ENCODE assay signal across 11 cellular contexts in the genomic region with DNA sequence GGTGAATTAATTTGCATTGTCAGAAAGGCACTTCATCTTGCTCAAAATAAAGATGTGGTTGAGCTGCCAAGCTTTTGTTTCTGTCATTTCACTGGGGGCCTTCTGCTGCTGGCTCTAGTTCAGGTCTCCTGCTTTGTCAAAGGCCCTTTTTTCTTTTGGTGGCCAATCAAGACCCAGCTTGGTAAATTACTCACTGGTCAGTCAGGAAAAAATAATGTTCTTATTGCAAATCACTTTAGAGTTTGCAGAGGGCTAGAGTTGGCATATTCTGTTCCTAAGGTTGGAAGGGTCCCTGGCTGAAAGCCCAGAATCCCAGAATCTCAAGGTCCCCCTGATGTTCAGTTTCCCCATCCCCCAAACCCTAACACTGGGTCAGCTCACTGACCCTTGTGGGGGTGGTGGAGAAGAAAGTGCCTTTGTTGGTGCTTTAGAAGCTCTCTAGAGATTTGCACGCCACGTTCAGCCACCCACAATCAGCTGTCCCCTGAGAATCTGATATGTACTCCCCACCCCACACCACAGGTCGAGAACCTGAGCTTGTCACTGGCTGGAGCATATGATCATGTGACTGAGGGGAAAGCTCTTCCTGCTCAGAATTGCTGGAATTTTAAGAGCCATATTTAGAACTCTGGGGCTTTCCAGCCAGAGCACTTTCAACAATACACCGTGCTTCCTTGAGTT. TPM values are rescaled to one million over a fixed set of nuclear protein-coding genes. Genes with fewer than 3 reads are reported as not detected.
DNase-seq lines count a peak whose midpoint lies in the region; ATAC-seq, FAIRE-seq and TF ChIP-seq lines count a peak whose summit lies in the region.
"Had no signal": no experiment of that assay in that cellular context is flagged by ENCODE, and none has a peak within 500 bp of the region (broad histone marks: within the 10 kb centered on the region; RNA-seq: fewer than 3 reads in every experiment).

No MANE protein-coding gene starts in this region.

- no peaks in the 10 kb centered on the region for H3K36me3 ChIP-seq in Loucy (ENCODE audit: insufficient read depth, low read length)
- no peaks in the 10 kb centered on the region for H3K36me3 ChIP-seq in pancreas
- H3K36me3 ChIP-seq in effector memory CD4-positive, alpha-beta T cell (ENCODE audit: control insufficient read depth, insufficient read depth, low read length), result no peaks in the 10 kb centered on the region

- no peaks in the 10 kb centered on the region for H3F3A ChIP-seq in Loucy (ENCODE audit: low read depth)

- H4K20me1 ChIP-seq in Loucy (ENCODE audit: insufficient read depth, low read length, poor library complexity, severe bottlenecking), result no peaks in the 10 kb centered on the region

- TF ChIP-seq CTCF in Loucy (conservative IDR thresholded peaks at IDR 0.05; ENCODE audit: low read length) (no peak), pancreas (IDR thresholded peaks at IDR 0.05) (no peak)

- H3K4me3 ChIP-seq in Loucy (ENCODE audit: low read length, poor library complexity, severe bottlenecking), result no peak overlapping the region
- H3K4me3 ChIP-seq in pancreas, result no peak overlapping the region
- no peak overlapping the region for H3K4me3 ChIP-seq in effector memory CD4-positive, alpha-beta T cell (ENCODE audit: insufficient read depth, low read depth, low read length, poor library complexity, severe bottlenecking)

- H3K4me1 ChIP-seq in Loucy (ENCODE audit: insufficient read depth, low read length, poor library complexity, severe bottlenecking), result peaks cover 9% of the 10 kb centered on the region
- H3K4me1 ChIP-seq in pancreas, result peaks cover 0 to 32% (median 0%) of the 10 kb centered on the region in 3 donors
- no peaks in the 10 kb centered on the region for H3K4me1 ChIP-seq in effector memory CD4-positive, alpha-beta T cell (ENCODE audit: control insufficient read depth, insufficient read depth, low read length, poor library complexity, severe bottlenecking)

- no peak overlapping the region for H3K4me2 ChIP-seq in Loucy (ENCODE audit: low read depth, low read length, poor library complexity, severe bottlenecking)

- H2AFZ ChIP-seq in Loucy (ENCODE audit: low read length), result peak overlapping the region; percentile 73

- peak overlapping the region in 3 of 4 donors; percentile 13 to 83 (median 78) for H3K27ac ChIP-seq in pancreas
- H3K27ac ChIP-seq in effector memory CD4-positive, alpha-beta T cell (ENCODE audit: insufficient read depth, low read length, poor library complexity, severe bottlenecking), result no peak overlapping the region

- no peak for FAIRE-seq in pancreas (lab: Jason Lieb, UNC)

- TF ChIP-seq POLR2A in erythroblast (IDR thresholded peaks at IDR 0.05; ENCODE audit: low read length), result no peak

- no peak overlapping the region for H3K9ac ChIP-seq in Loucy (ENCODE audit: low read depth, low read length, poor library complexity, severe bottlenecking)

- DNase-seq in Caki2 (ENCODE audit: low read depth) (peak; percentile 10), erythroblast (lab: John Stamatoyannopoulos, UW) (peak; percentile 21 to 26), pancreas (peak in 2 of 6 donors; percentile 54 to 68), GM03348 (ENCODE audit: low spot score) (no peak)
- no peak for DNase-seq in effector memory CD4-positive, alpha-beta T cell
- DNase-seq: activated naive CD8-positive, alpha-beta T cell treated with anti-CD3 and anti-CD28 coated beads, Interleukin-2, amount 10 ng/mL, durations not matched to agents 7 days and 5 days; CD4-positive, alpha-beta T cell; NCI-H2171 had no signal

- 32 to 48% methylated on average over 4 of the region's 4 CpGs for WGBS in pancreas, 2 donors

- no peaks in the 10 kb centered on the region for H3K79me2 ChIP-seq in Loucy (ENCODE audit: insufficient read depth, low read length)

- intact Hi-C loops in pancreas (cut with DNase I), result no loop called here

- H3K9me3 ChIP-seq in Loucy (ENCODE audit: insufficient read depth, low read depth, low read length) (no peaks in the 10 kb centered on the region), pancreas (no peaks in the 10 kb centered on the region)
- H3K9me3 ChIP-seq in effector memory CD4-positive, alpha-beta T cell (ENCODE audit: control insufficient read depth, low read length), result no peaks in the 10 kb centered on the region

- no peaks in the 10 kb centered on the region for H3K9me2 ChIP-seq in Loucy (replicated peaks; ENCODE audit: low read depth, low read length)

- ATAC-seq in pancreas, result peak in 3 of 4 donors; percentile 57 to 80 (median 78)
- ATAC-seq in HG03439 (IDR thresholded peaks at IDR 0.05; ENCODE audit: unreplicated experiment), result no peak
- ATAC-seq in GM21717 (IDR thresholded peaks at IDR 0.05; ENCODE audit: unreplicated experiment), result no peak

- in situ Hi-C loops in Caki2 (cut with HindIII; ENCODE audit: low pct_unique_long_range_greater_than_20kb, low sequenced_read_pairs), result no loop called here

- no peaks in the 10 kb centered on the region for H3K27me3 ChIP-seq in Loucy (ENCODE audit: insufficient read depth, low read length, poor library complexity, severe bottlenecking)
- no peaks in the 10 kb centered on the region for H3K27me3 ChIP-seq in pancreas
- H3K27me3 ChIP-seq in effector memory CD4-positive, alpha-beta T cell (replicated peaks; ENCODE audit: control insufficient read depth, insufficient read depth, low read length, poor library complexity, severe bottlenecking), result no peaks in the 10 kb centered on the region

RNA-seq across cellular contexts. Expression of a gene that starts 21.7 kb away (rescaled TPM):
- not detected in 2 replicates for total RNA-seq in Caki2 (2014; rRNA removed; shearing (Covaris generic); ENCODE audit: low replicate concordance)
- total RNA-seq in pancreas, result 10 to 100 TPM in 2 of 6 donors, under 1 TPM in 4; 0.13 to 37.5 (median 0.38) TPM
- polyA plus RNA-seq in pancreas, result 1 to 10 TPM in 1 of 2 donors, under 1 TPM in 1; 0.12 to 1.1 TPM
- total RNA-seq: activated naive CD8-positive, alpha-beta T cell treated with anti-CD3 and anti-CD28 coated beads, Interleukin-2, amount 10 ng/mL, durations not matched to agents 7 days and 5 days; CD4-positive, alpha-beta T cell had no signal

RNA-seq across cellular contexts. Expression of a gene that starts 29.1 kb away (rescaled TPM):
- not detected in 2 replicates for total RNA-seq in Caki2 (2014; rRNA removed; shearing (Covaris generic); ENCODE audit: low replicate concordance)
- 1 to 10 TPM in 2 of 6 donors, under 1 TPM in 4; 0.16 to 4.6 (median 0.47) TPM for total RNA-seq in pancreas
- polyA plus RNA-seq in pancreas, result 1 to 10 TPM; 1.7 to 2.2 TPM

Comparison
In these comparisons a context has a peak if more than half of its experiments do, and no peak if none do; other contexts are left out.
1. DNase-seq: peak in Caki2 (single experiment) and erythroblast (2 of 2); none in effector memory CD4-positive, alpha-beta T cell (0 of 3) and GM03348 (single experiment).
2. ATAC-seq: peak in pancreas (3 of 4); none in HG03439 (single experiment) and GM21717 (single experiment).